ENCODE assay signal across 20 cellular contexts in genomic region chr12:116161588-116161987, GRCh38.
A peak's percentile ranks its signal among the peaks of the same experiment; 100 is the strongest.
DNase-seq lines count a peak whose midpoint lies in the region; ATAC-seq, FAIRE-seq and TF ChIP-seq lines count a peak whose summit lies in the region.
"Had no signal": no experiment of that assay in that cellular context is flagged by ENCODE, and none has a peak within 500 bp of the region (broad histone marks: within the 10 kb centered on the region; RNA-seq: fewer than 3 reads in every experiment).

No MANE protein-coding gene starts in this region.

- no peak for FAIRE-seq in pancreas (lab: Jason Lieb, UNC)

- no peak overlapping the region for H2AK5ac ChIP-seq in neuronal stem cell (ENCODE audit: low read depth, low read length)

- no peak overlapping the region for H2AFZ ChIP-seq in neuronal stem cell (ENCODE audit: low read length)

- WGBS in pancreas, 2 donors: 49 to 57% methylated on average over 4 of the region's 4 CpGs
- WGBS in neuronal stem cell (ENCODE audit: extremely low coverage in 2 of 2, insufficient read length in 2 of 2, insufficient replicate concordance in 1 of 2), 2 donors: no CpG with 5 or more reads among the region's 4 CpGs
- 84 to 90% (median 87%) methylated on average over 4 of the region's 4 CpGs for WGBS in adrenal gland, 4 donors

- H3K27me3 ChIP-seq in pancreas (no peaks in the 10 kb centered on the region), neuronal stem cell (ENCODE audit: control insufficient read depth in 3 of 3, insufficient read depth in 3 of 3, low read depth in 1 of 3, low read length in 3 of 3) (no peaks in the 10 kb centered on the region), adrenal gland (no peaks in the 10 kb centered on the region)
- H3K27me3 ChIP-seq: ascending aorta, suprapubic skin had no signal

- H3K9ac ChIP-seq in neuronal stem cell (ENCODE audit: low read depth, low read length, poor library complexity): no peak overlapping the region

- H2BK120ac ChIP-seq in neuronal stem cell (ENCODE audit: low read depth, low read length): no peak overlapping the region

- H4K8ac ChIP-seq in neuronal stem cell (ENCODE audit: low read depth, low read length): no peak overlapping the region

- H2BK15ac ChIP-seq in neuronal stem cell (ENCODE audit: low read length): no peak overlapping the region

- H3K4ac ChIP-seq in neuronal stem cell (ENCODE audit: low read length): no peak overlapping the region

- no peak for TF ChIP-seq CTCF in pancreas (IDR thresholded peaks at IDR 0.05)
- TF ChIP-seq CTCF in adrenal gland (IDR thresholded peaks at IDR 0.05): no peak

- peaks cover 5% of the 10 kb centered on the region for H3K79me1 ChIP-seq in neuronal stem cell (ENCODE audit: low read depth, low read length)

- H3K9me3 ChIP-seq in pancreas: no peaks in the 10 kb centered on the region
- no peaks in the 10 kb centered on the region for H3K9me3 ChIP-seq in neuronal stem cell (replicated peaks in 1 of 2; ENCODE audit: control insufficient read depth in 2 of 2, insufficient read depth in 1 of 2, low read depth in 1 of 2, low read length in 2 of 2)
- no peaks in the 10 kb centered on the region for H3K9me3 ChIP-seq in adrenal gland (replicated peaks in 1 of 3)
- H3K9me3 ChIP-seq: ascending aorta, suprapubic skin had no signal

- H3K18ac ChIP-seq in neuronal stem cell (ENCODE audit: low read length): no peak overlapping the region

- H3K4me1 ChIP-seq in pancreas (peaks cover 8 to 51% (median 29%) of the 10 kb centered on the region in 3 donors), neuronal stem cell (ENCODE audit: control insufficient read depth in 2 of 2, insufficient read depth in 1 of 2, low read depth in 1 of 2, low read length in 2 of 2) (peaks cover 7 to 12% of the 10 kb centered on the region in 2 donors), adrenal gland (replicated peaks in 1 of 2) (peaks cover 0 to 69% of the 10 kb centered on the region in 2 donors)

- no peak overlapping the region for H4K91ac ChIP-seq in neuronal stem cell (ENCODE audit: low read depth, low read length, poor library complexity)

- H3K4me2 ChIP-seq in neuronal stem cell (ENCODE audit: insufficient read depth, low read length, poor library complexity, severe bottlenecking): no peak overlapping the region

- no peak overlapping the region for H2BK5ac ChIP-seq in neuronal stem cell (ENCODE audit: low read length)

- H3K4me3 ChIP-seq in pancreas (no peak overlapping the region), neuronal stem cell (ENCODE audit: low read length in 2 of 2) (no peak overlapping the region), adrenal gland (no peak overlapping the region)
- H3K4me3 ChIP-seq: ascending aorta, suprapubic skin had no signal

- POLR2A ChIA-PET in HEK293T (lab: Yijun Ruan, JAX): interaction anchor here (0.6 kb wide), 1 partner anchor 115 kb away, joined by 3 read pairs; no protein-coding TSS in a partner anchor

- H3K36me3 ChIP-seq in pancreas (no peaks in the 10 kb centered on the region), neuronal stem cell (replicated peaks in 1 of 2; ENCODE audit: control insufficient read depth in 2 of 2, insufficient read depth in 2 of 2, low read length in 2 of 2) (no peaks in the 10 kb centered on the region), adrenal gland (replicated peaks in 1 of 2) (no peaks in the 10 kb centered on the region)
- H3K36me3 ChIP-seq: ascending aorta, suprapubic skin had no signal

- intact Hi-C loops in pancreas (cut with DNase I): no loop called here
- intact Hi-C loops in adrenal gland (cut with DNase I): no loop called here

- H3K14ac ChIP-seq in neuronal stem cell (ENCODE audit: low read length): no peak overlapping the region

- peak; percentile 65 to 72 (median 68) for ATAC-seq in pancreas
- ATAC-seq: activated CD4-positive, CD25-positive, alpha-beta regulatory T cell treated with anti-CD3 and anti-CD28 coated beads, Interleukin-2, amount 50 U/mL, for 24 hours; activated CD8-positive, alpha-beta memory T cell treated with anti-CD3 and anti-CD28 coated beads, Interleukin-2, amount 10 ng/mL, durations not matched to agents 7 days and 5 days; naive thymus-derived CD4-positive, alpha-beta T cell; right cardiac atrium; T-helper 17 cell had no signal

- TF ChIP-seq POLR2A in adrenal gland (IDR thresholded peaks at IDR 0.05): no peak

- H3K23ac ChIP-seq in neuronal stem cell (ENCODE audit: low read depth, low read length, poor library complexity): no peak overlapping the region

- CTCF ChIA-PET in HEK293T (lab: Yijun Ruan, JAX): no interaction called here

- DNase-seq in HEK293T (ENCODE audit: extremely low spot score): no peak
- peak; percentile 35 to 50 for DNase-seq in SHP77 (lab: John Stamatoyannopoulos, UW)
- peak; percentile 61 for DNase-seq in fibroblast of peridontal ligament (ENCODE audit: extremely low read depth)
- DNase-seq in pancreas: no peak
- no peak for DNase-seq in neuronal stem cell (ENCODE audit: low spot score)
- no peak for DNase-seq in adrenal gland
- no peak for DNase-seq in AG20443 (ENCODE audit: low spot score)
- DNase-seq: activated CD8-positive, alpha-beta memory T cell treated with anti-CD3 and anti-CD28 coated beads, Interleukin-2, amount 10 ng/mL, durations not matched to agents 7 days and 5 days; activated effector memory CD4-positive, alpha-beta T cell treated with anti-CD3 and anti-CD28 coated beads, Interleukin-2, amount 50 U/mL, for 16 hours; DMS79; left ventricle myocardium superior; naive thymus-derived CD4-positive, alpha-beta T cell; NCI-H2107; right cardiac atrium; Right ventricle myocardium superior; stimulated activated CD4-positive, alpha-beta T cell treated with anti-CD3 and anti-CD28 coated beads, Interleukin-1b, Interleukin-23, amount 100 ng/mL, for 48 hours; T-helper 17 cell had no signal

- H3K27ac ChIP-seq in pancreas (peak overlapping the region in 1 of 4 donors; percentile 1), neuronal stem cell (replicated peaks; ENCODE audit: low read length) (no peak overlapping the region), adrenal gland (no peak overlapping the region)
- H3K27ac ChIP-seq: ascending aorta, suprapubic skin had no signal

- no peak overlapping the region for H2BK12ac ChIP-seq in neuronal stem cell (ENCODE audit: low read length)

TF ChIP-seq in HEK293T, 16 proteins besides CTCF, POLR2A, EP300 and RAD21:
- TF ChIP-seq LEF1 (IDR thresholded peaks at IDR 0.05; ENCODE audit: borderline replicate concordance): no peak
- peak; percentile 40; the same call in 1 of the 2 replicates for TF ChIP-seq FOXM1 (IDR thresholded peaks at IDR 0.05; ENCODE audit: borderline replicate concordance)

Comparison
In these comparisons a context has a peak if more than half of its experiments do, and no peak if none do; other contexts are left out.
1. DNase-seq: peak in SHP77 (2 of 2) and fibroblast of peridontal ligament (single experiment); none in HEK293T (single experiment), pancreas (0 of 6), neuronal stem cell (single experiment), adrenal gland (0 of 7) and AG20443 (single experiment).